ENCODE assay signal across 15 cellular contexts in genomic region chr1:21894034-21894881, GRCh38. TPM values are rescaled to one million over a fixed set of nuclear protein-coding genes. Genes with fewer than 3 reads are reported as not detected.
DNase-seq lines count a peak whose midpoint lies in the region; ATAC-seq, FAIRE-seq and TF ChIP-seq lines count a peak whose summit lies in the region.
"Had no signal": no experiment of that assay in that cellular context is flagged by ENCODE, and none has a peak within 500 bp of the region (broad histone marks: within the 10 kb centered on the region; RNA-seq: fewer than 3 reads in every experiment).

No MANE protein-coding gene starts in this region.

- TF ChIP-seq CTCF in endothelial cell of umbilical vein (IDR thresholded peaks at IDR 0.05; ENCODE audit: extremely low read depth in 1 of 2, insufficient read depth in 1 of 2, low read depth in 1 of 2, low read length in 2 of 2) (no peak), osteoblast (IDR thresholded peaks at IDR 0.05; ENCODE audit: extremely low read depth, low read depth, low read length) (no peak), upper lobe of right lung (IDR thresholded peaks at IDR 0.05) (no peak)

- peaks cover 97% of the 10 kb centered on the region for H3K79me2 ChIP-seq in endothelial cell of umbilical vein (ENCODE audit: control insufficient read depth, insufficient read depth, low read length)
- H3K79me2 ChIP-seq in osteoblast (ENCODE audit: insufficient read depth, low read length) = peaks cover 77% of the 10 kb centered on the region

- H3K9me1 ChIP-seq in endothelial cell of umbilical vein (replicated peaks; ENCODE audit: control insufficient read depth, extremely low read depth, insufficient read depth, low read length) = no peaks in the 10 kb centered on the region

- H3K9ac ChIP-seq in endothelial cell of umbilical vein (replicated peaks; ENCODE audit: extremely low read depth, insufficient read depth, low read length) = no peak overlapping the region

- peak overlapping the region; percentile 15 to 64 for H3K27ac Mint-ChIP-seq in activated naive CD4-positive, alpha-beta T cell treated with anti-CD3 and anti-CD28 coated beads, Interleukin-2, amount 50 U/mL, for 72 hours

- intact Hi-C loops in endothelial cell of umbilical vein (cut with micrococcal nuclease) (no loop called here), upper lobe of right lung (cut with DNase I) (no loop called here)

- CTCF ChIA-PET in endothelial cell of umbilical vein (lab: Charles Lee) = no interaction called here

- H3K36me3 ChIP-seq in endothelial cell of umbilical vein (ENCODE audit: control insufficient read depth in 2 of 2, extremely low read depth in 1 of 2, insufficient read depth in 2 of 2, low read length in 2 of 2) (peaks cover 66 to 76% of the 10 kb centered on the region in 2 experiments), osteoblast (ENCODE audit: insufficient read depth, low read length) (peaks cover 86% of the 10 kb centered on the region), upper lobe of right lung (peaks cover 39% of the 10 kb centered on the region)

- dilution Hi-C loops in endothelial cell of umbilical vein (cut with MboI; ENCODE audit: extremely low pct_ligation_motif_present, low sequenced_read_pairs) = no loop called here

- no peaks in the 10 kb centered on the region for H3K9me3 Mint-ChIP-seq in activated naive CD4-positive, alpha-beta T cell treated with anti-CD3 and anti-CD28 coated beads, Interleukin-2, amount 50 U/mL, for 72 hours

- FAIRE-seq in endothelial cell of umbilical vein (lab: Jason Lieb, UNC) = no peak

- H3K4me3 ChIP-seq in endothelial cell of umbilical vein (replicated peaks in 1 of 3; ENCODE audit: insufficient read depth in 1 of 3, low read depth in 1 of 3, low read length in 3 of 3) = no peak overlapping the region
- no peak overlapping the region for H3K4me3 ChIP-seq in osteoblast (ENCODE audit: insufficient read depth, low read length)
- H3K4me3 ChIP-seq in upper lobe of right lung = no peak overlapping the region
- H3K4me3 ChIP-seq: body of pancreas, HAP-1 had no signal

- no peak for DNase-seq in activated naive CD4-positive, alpha-beta T cell treated with anti-CD3 and anti-CD28 coated beads, Interleukin-2, amount 50 U/mL, for 72 hours (ENCODE audit: low spot score in 2 of 2)
- DNase-seq in activated naive CD4-positive, alpha-beta T cell treated with anti-CD3 and anti-CD28 coated beads, Interleukin-2, amount 50 U/mL, for 16 hours = no peak
- DNase-seq in endothelial cell of umbilical vein (ENCODE audit: low read depth, low spot score) = no peak
- DNase-seq in osteoblast (ENCODE audit: insufficient read length, low spot score, missing footprints) = no peak
- no peak for DNase-seq in upper lobe of right lung
- DNase-seq in GOT3 (lab: John Stamatoyannopoulos, UW) = no peak
- DNase-seq in GDM1 (lab: John Stamatoyannopoulos, UW) = no peak
- no peak for DNase-seq in GF-D8 (lab: John Stamatoyannopoulos, UW)
- DNase-seq: ACHN; activated CD4-positive, alpha-beta T cell treated with anti-CD3 and anti-CD28 coated beads, Interleukin-2, amount 50 U/mL, for 48 hours; Kasumi-1; NCI-H2081 treated with DMSO at 0.1 percent for 48 hours; posterior cingulate gyrus had no signal

- H3K27me3 ChIP-seq in endothelial cell of umbilical vein (ENCODE audit: control insufficient read depth in 2 of 2, insufficient read depth in 2 of 2, low read length in 2 of 2) (no peaks in the 10 kb centered on the region), osteoblast (ENCODE audit: insufficient read depth, low read length) (no peaks in the 10 kb centered on the region), upper lobe of right lung (no peaks in the 10 kb centered on the region)
- H3K27me3 ChIP-seq: body of pancreas had no signal

- H4K20me1 ChIP-seq in endothelial cell of umbilical vein (replicated peaks; ENCODE audit: control insufficient read depth, extremely low read depth, insufficient read depth, low read length) (no peaks in the 10 kb centered on the region), osteoblast (ENCODE audit: insufficient read depth, low read length) (peaks cover 72% of the 10 kb centered on the region)

- peak; percentile 75 for TF ChIP-seq POLR2A in endothelial cell of umbilical vein (IDR thresholded peaks at IDR 0.05; ENCODE audit: low read depth, low read length)

- H2AFZ ChIP-seq in endothelial cell of umbilical vein (ENCODE audit: low read depth, low read length) (no peak overlapping the region), osteoblast (ENCODE audit: low read length) (no peak overlapping the region)

- BruUV-seq in endothelial cell of umbilical vein (replicated peaks; lab: Mats Ljungman, UMichigan) = no TSS peak

- H3K4me2 ChIP-seq in endothelial cell of umbilical vein (ENCODE audit: insufficient read depth, low read length) (no peak overlapping the region), osteoblast (ENCODE audit: insufficient read depth, low read length) (no peak overlapping the region)

- POLR2A ChIA-PET in endothelial cell of umbilical vein (lab: Charles Lee) = no interaction called here

- H3K27ac ChIP-seq in endothelial cell of umbilical vein (ENCODE audit: insufficient read depth, low read depth, low read length) = no peak overlapping the region
- peak overlapping the region; percentile 37 for H3K27ac ChIP-seq in osteoblast (ENCODE audit: low read depth, low read length)
- H3K27ac ChIP-seq in upper lobe of right lung = peak overlapping the region; percentile 3
- H3K27ac ChIP-seq: body of pancreas had no signal

- ATAC-seq in activated naive CD4-positive, alpha-beta T cell treated with anti-CD3 and anti-CD28 coated beads, Interleukin-2, amount 50 U/mL, for 72 hours = no peak
- no peak for ATAC-seq in upper lobe of right lung
- ATAC-seq: body of pancreas had no signal

- H3K4me1 ChIP-seq in endothelial cell of umbilical vein (ENCODE audit: control insufficient read depth, extremely low read depth, insufficient read depth, low read length) = peaks cover 27% of the 10 kb centered on the region
- H3K4me1 ChIP-seq in osteoblast (ENCODE audit: insufficient read depth, low read length) = peaks cover 22% of the 10 kb centered on the region
- H3K4me1 ChIP-seq in upper lobe of right lung = peaks cover 29% of the 10 kb centered on the region
- H3K4me1 ChIP-seq: HAP-1 had no signal

- H3K36me3 Mint-ChIP-seq in activated naive CD4-positive, alpha-beta T cell treated with anti-CD3 and anti-CD28 coated beads, Interleukin-2, amount 50 U/mL, for 72 hours = no peaks in the 10 kb centered on the region

- H3K9me3 ChIP-seq in endothelial cell of umbilical vein (replicated peaks; ENCODE audit: control insufficient read depth, insufficient read depth, low read length) = no peaks in the 10 kb centered on the region
- no peaks in the 10 kb centered on the region for H3K9me3 ChIP-seq in osteoblast (ENCODE audit: low read depth, low read length)
- no peaks in the 10 kb centered on the region for H3K9me3 ChIP-seq in upper lobe of right lung
- H3K9me3 ChIP-seq: body of pancreas, HAP-1 had no signal

TF ChIP-seq in endothelial cell of umbilical vein, 7 proteins besides CTCF, POLR2A, EP300 and RAD21:
- TF ChIP-seq POLR2AphosphoS5 (IDR thresholded peaks at IDR 0.05; ENCODE audit: insufficient read depth, low read depth, low read length) = peak; percentile 54
- no peak for TF ChIP-seq JUN (IDR thresholded peaks at IDR 0.05; ENCODE audit: borderline replicate concordance, insufficient read depth, insufficient read length, low read depth)
- no peak for TF ChIP-seq GATA2 (IDR thresholded peaks at IDR 0.05; ENCODE audit: insufficient read depth, insufficient read length, low read depth, low read length)
- no peak for TF ChIP-seq MAX (IDR thresholded peaks at IDR 0.05; ENCODE audit: insufficient read depth, insufficient read length)
- no peak for TF ChIP-seq MYC (IDR thresholded peaks at IDR 0.05; ENCODE audit: low read depth, low read length)

RNA-seq across cellular contexts. Expression of gene HSPG2, which starts 42.9 kb away (rescaled TPM):
- total RNA-seq in activated naive CD4-positive, alpha-beta T cell treated with anti-CD3 and anti-CD28 coated beads, Interleukin-2, amount 50 U/mL, for 72 hours = 10 to 100 TPM in 1 of 2 donors, 1 to 10 TPM in 1; 9.2 to 37.3 TPM
- 3,499 and 3,960 TPM in 2 replicates for total RNA-seq in endothelial cell of umbilical vein
- 734 and 849 TPM in 2 replicates for polyA plus RNA-seq in endothelial cell of umbilical vein
- polyA plus RNA-seq in endothelial cell of umbilical vein (2011; cell fraction: cytosol; rRNA removed) = 751 and 1,165 TPM in 2 replicates
- 1,616 and 1,967 TPM in 2 replicates for polyA plus RNA-seq in endothelial cell of umbilical vein (2011; cell fraction: nucleus; rRNA removed)
- 1,500 and 2,412 TPM in 2 replicates for polyA plus RNA-seq in endothelial cell of umbilical vein (2012)
- 1,494 and 1,598 TPM in 2 replicates for polyA minus RNA-seq in endothelial cell of umbilical vein
- 16.5 TPM for polyA minus RNA-seq in endothelial cell of umbilical vein (2011; cell fraction: cytosol; rRNA and poly(A)+ RNA removed)
- 1,216 and 2,140 TPM in 2 replicates for polyA minus RNA-seq in endothelial cell of umbilical vein (2011; cell fraction: nucleus; rRNA and poly(A)+ RNA removed)
- 220 and 265 TPM in 2 replicates for total RNA-seq in osteoblast
- total RNA-seq in upper lobe of right lung = 393 TPM
